In the genomic region with DNA sequence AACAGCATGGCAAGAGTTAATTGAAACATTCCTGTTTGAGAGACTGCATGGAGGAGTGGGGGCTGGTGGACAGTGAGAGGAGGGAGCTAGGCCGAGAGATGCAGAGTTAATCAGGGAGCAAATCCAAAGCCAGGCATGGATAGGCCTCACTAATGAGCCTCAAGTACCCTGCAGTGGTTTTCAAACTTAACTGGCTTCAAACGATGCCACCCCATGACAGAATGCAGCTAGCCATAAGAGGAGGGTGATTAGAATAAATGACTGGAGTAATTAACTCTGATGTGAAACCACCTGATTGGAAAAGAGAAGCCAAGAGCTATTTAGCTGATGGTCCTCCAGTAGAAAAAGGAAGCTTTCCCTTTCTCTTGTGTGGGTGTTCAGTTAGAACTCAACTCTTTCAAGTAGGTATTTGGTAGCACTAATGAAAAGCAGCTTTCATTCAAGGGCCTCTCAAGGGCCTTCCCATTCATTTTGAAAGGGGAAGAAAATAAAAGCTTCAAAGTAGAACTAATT, we compare ENCODE assay signal across 10 cellular contexts.
DNase-seq lines count a peak whose midpoint lies in the region; ATAC-seq and TF ChIP-seq lines count a peak whose summit lies in the region.
"Had no signal": no experiment of that assay in that cellular context is flagged by ENCODE, and none has a peak within 500 bp of the region (broad histone marks: within the 10 kb centered on the region; RNA-seq: fewer than 3 reads in every experiment).

No MANE protein-coding gene starts in this region.

- H3K4me3 ChIP-seq in tibial artery, result no peak overlapping the region
- no peak overlapping the region for H3K4me3 ChIP-seq in SJCRH30

- ATAC-seq in GM21529 (IDR thresholded peaks at IDR 0.05; ENCODE audit: unreplicated experiment), result peak; percentile 77

- no peak overlapping the region for H3K27ac ChIP-seq in tibial artery
- no peak overlapping the region for H3K27ac ChIP-seq in SJCRH30
- H3K27ac ChIP-seq: C4-2B had no signal

- TF ChIP-seq CTCF in CD14-positive monocyte (IDR thresholded peaks at IDR 0.05) (no peak), tibial artery (IDR thresholded peaks at IDR 0.05) (no peak)

- intact Hi-C loops in CD14-positive monocyte (cut with micrococcal nuclease) (no loop called here), tibial artery (cut with DNase I; ENCODE audit: low total_unique reads) (no loop called here)

- no peak overlapping the region for H3K4me3 Mint-ChIP-seq in CD14-positive monocyte

- no peaks in the 10 kb centered on the region for H3K27me3 Mint-ChIP-seq in CD14-positive monocyte (ENCODE audit: low read depth in 3 of 3)

- H3K4me1 ChIP-seq in tibial artery (no peaks in the 10 kb centered on the region), SJCRH30 (peaks cover 15% of the 10 kb centered on the region)

- H3K36me3 ChIP-seq in tibial artery, result no peaks in the 10 kb centered on the region
- H3K36me3 ChIP-seq in SJCRH30, result no peaks in the 10 kb centered on the region

- H3K4me1 Mint-ChIP-seq in CD14-positive monocyte, result no peaks in the 10 kb centered on the region

- H3K27ac Mint-ChIP-seq in CD14-positive monocyte, result no peak overlapping the region

- H3K27me3 ChIP-seq in tibial artery (no peaks in the 10 kb centered on the region), SJCRH30 (no peaks in the 10 kb centered on the region)

- DNase-seq in DMS 273 treated with DMSO at 0.1 percent for 48 hours (lab: John Stamatoyannopoulos, UW) (peak; percentile 53), NCI-H1436 treated with DMSO at 0.1 percent for 48 hours (lab: John Stamatoyannopoulos, UW) (peak; percentile 100), ecto neural progenitor cell (ENCODE audit: low spot score) (peak; percentile 72), CD14-positive monocyte (ENCODE audit: low spot score) (no peak), tibial artery (no peak), SJCRH30 (no peak), SKM-1 treated with dmso at 0.1 percent for 144 hours (lab: John Stamatoyannopoulos, UW; ENCODE audit: unreplicated experiment) (no peak)
- DNase-seq: mammary epithelial cell had no signal

- H3K9me3 ChIP-seq in tibial artery, result no peaks in the 10 kb centered on the region
- no peaks in the 10 kb centered on the region for H3K9me3 ChIP-seq in SJCRH30 (replicated peaks)

- no peaks in the 10 kb centered on the region for H3K36me3 Mint-ChIP-seq in CD14-positive monocyte

- no peaks in the 10 kb centered on the region for H3K9me3 Mint-ChIP-seq in CD14-positive monocyte

Comparison
In these comparisons a context has a peak if more than half of its experiments do, and no peak if none do; other contexts are left out.
1. DNase-seq: peak in DMS 273 treated with DMSO at 0.1 percent for 48 hours (single experiment), NCI-H1436 treated with DMSO at 0.1 percent for 48 hours (single experiment) and ecto neural progenitor cell (single experiment); none in CD14-positive monocyte (single experiment), tibial artery (0 of 2), SJCRH30 (0 of 2) and SKM-1 treated with dmso at 0.1 percent for 144 hours (single experiment).